In genomic region chr7:151091988-151092387, GRCh38 we compare ENCODE assay signal across 17 cellular contexts. TPM values are rescaled to one million over a fixed set of nuclear protein-coding genes. Genes with fewer than 3 reads are reported as not detected.
DNase-seq lines count a peak whose midpoint lies in the region; ATAC-seq, FAIRE-seq and TF ChIP-seq lines count a peak whose summit lies in the region.
"Had no signal": no experiment of that assay in that cellular context is flagged by ENCODE, and none has a peak within 500 bp of the region (broad histone marks: within the 10 kb centered on the region; RNA-seq: fewer than 3 reads in every experiment).

No MANE protein-coding gene starts in this region.

- no peak overlapping the region for H4K5ac ChIP-seq in H1 (ENCODE audit: insufficient read length, low read depth, low read length)

- ATAC-seq in naive thymus-derived CD8-positive, alpha-beta T cell = no peak
- no peak for ATAC-seq in GM18511 (IDR thresholded peaks at IDR 0.05; ENCODE audit: unreplicated experiment)

- H3K9me3 ChIP-seq in adipocyte (ENCODE audit: control insufficient read depth, low read length) (no peaks in the 10 kb centered on the region), H1 (ENCODE audit: insufficient read depth in 2 of 2, low read depth in 1 of 2, low read length in 1 of 2) (no peaks in the 10 kb centered on the region), mammary epithelial cell (replicated peaks; ENCODE audit: insufficient read depth, low read length) (no peaks in the 10 kb centered on the region)

- H4K20me1 ChIP-seq in H1 (replicated peaks in 1 of 2; ENCODE audit: control insufficient read depth in 1 of 2, insufficient read depth in 2 of 2, low read length in 2 of 2) (peaks cover 48 to 65% of the 10 kb centered on the region in 2 experiments), mammary epithelial cell (ENCODE audit: insufficient read depth, low read length) (no peaks in the 10 kb centered on the region)

- H2AFZ ChIP-seq in H1 (ENCODE audit: low read length) (no peak overlapping the region), mammary epithelial cell (ENCODE audit: low read depth, low read length) (no peak overlapping the region)

- H3K56ac ChIP-seq in H1 (replicated peaks; ENCODE audit: insufficient read length, low read depth, low read length) = no peak overlapping the region

- peaks cover 4% of the 10 kb centered on the region for H3K27me3 Mint-ChIP-seq in nephron progenitor cell (ENCODE audit: low read depth, poor library complexity)
- peaks cover 0 to 20% (median 4%) of the 10 kb centered on the region in 5 donors for H3K27me3 Mint-ChIP-seq in naive thymus-derived CD8-positive, alpha-beta T cell
- H3K27me3 Mint-ChIP-seq: IgD-negative memory B cell had no signal

- DNase-seq in adipocyte (ENCODE audit: low read depth) = no peak
- DNase-seq in H1 (ENCODE audit: low read depth in 1 of 2, low spot score in 2 of 2) = no peak
- no peak for DNase-seq in nephron progenitor cell
- no peak for DNase-seq in GM13977 (ENCODE audit: low spot score)
- no peak for DNase-seq in naive thymus-derived CD8-positive, alpha-beta T cell
- DNase-seq in mammary epithelial cell = no peak
- DNase-seq: C1 segment of cervical spinal cord; Calu3; CD4-positive, alpha-beta T cell; DMS 273 treated with DMSO at 0.1 percent for 48 hours; HCEC 1CT; HFFc6 had no signal

- no peaks in the 10 kb centered on the region for H3K9me3 Mint-ChIP-seq in nephron progenitor cell
- no peaks in the 10 kb centered on the region for H3K9me3 Mint-ChIP-seq in naive thymus-derived CD8-positive, alpha-beta T cell
- H3K9me3 Mint-ChIP-seq: CD4-positive, alpha-beta T cell; HFFc6; IgD-negative memory B cell had no signal

- H2BK15ac ChIP-seq in H1 (ENCODE audit: low read length) = no peak overlapping the region

- intact Hi-C loops in mammary epithelial cell (cut with micrococcal nuclease) = no loop called here

- no peak overlapping the region for H3K18ac ChIP-seq in H1 (ENCODE audit: extremely low read depth, low read length)

- H3K36me3 ChIP-seq in adipocyte (ENCODE audit: control insufficient read depth, insufficient read depth, low read length, severe bottlenecking) (no peaks in the 10 kb centered on the region), H1 (ENCODE audit: control insufficient read depth in 2 of 4, insufficient read depth in 4 of 4, low read length in 3 of 4) (no peaks in the 10 kb centered on the region), mammary epithelial cell (ENCODE audit: insufficient read depth, low read length) (no peaks in the 10 kb centered on the region)

- CTCF ChIA-PET in H1 (lab: Charles Lee; ENCODE audit: partially characterized antibody) = interaction anchor here (0.6 to 15.1 kb wide), 14 partner anchors 15 to 183 kb away, joined by 3 to 448 read pairs (median 4); no protein-coding TSS in a partner anchor
- CTCF ChIA-PET in mammary epithelial cell (lab: Charles Lee; ENCODE audit: low non-redundant PET) = no interaction called here

- no peak for FAIRE-seq in H1 (lab: Jason Lieb, UNC)
- FAIRE-seq: GM18507, GM19239 had no signal

- no peak overlapping the region for H3K14ac ChIP-seq in H1 (ENCODE audit: insufficient read length)

- no peak overlapping the region for H4K8ac ChIP-seq in H1 (ENCODE audit: extremely low read depth, insufficient read depth, low read length)

- H3K27me3 ChIP-seq in adipocyte (replicated peaks; ENCODE audit: control insufficient read depth, insufficient read depth, low read length) = no peaks in the 10 kb centered on the region
- H3K27me3 ChIP-seq in H1 (replicated peaks in 1 of 4; ENCODE audit: control insufficient read depth in 3 of 4, extremely low read depth in 1 of 4, insufficient read depth in 3 of 4, low read length in 3 of 4) = peaks cover 0 to 20% (median 8%) of the 10 kb centered on the region in 4 experiments; a peak in 6 of 7 replicates
- no peaks in the 10 kb centered on the region for H3K27me3 ChIP-seq in mammary epithelial cell (ENCODE audit: insufficient read depth, low read length)

- WGBS in H1 (ENCODE audit: extremely low coverage in 1 of 2, insufficient coverage in 1 of 2, insufficient read length in 1 of 2, insufficient replicate concordance in 2 of 2, low coverage in 1 of 2, low lambda C conversion rate in 2 of 2, missing lambda C conversion rate in 1 of 2), 2 experiments = 94% methylated on average over 14 of the region's 14 CpGs; no CpG with 5 or more reads in 1 of the 2 experiments
- WGBS in mammary epithelial cell (ENCODE audit: low coverage, missing lambda C conversion rate) = 96% methylated on average over 12 of the region's 14 CpGs

- BruUV-seq in mammary epithelial cell (replicated peaks; lab: Mats Ljungman, UMichigan) = no TSS peak

- TF ChIP-seq CTCF in 22Rv1 (IDR thresholded peaks at IDR 0.05) (no peak), H1 (IDR thresholded peaks at IDR 0.05; ENCODE audit: control extremely low read depth in 1 of 3, insufficient read depth in 1 of 3, low read depth in 1 of 3, low read length in 3 of 3) (no peak), nephron progenitor cell (IDR thresholded peaks at IDR 0.05) (no peak), GM13977 (IDR thresholded peaks at IDR 0.05; ENCODE audit: extremely low read depth, insufficient read depth, missing control alignments) (no peak), mammary epithelial cell (conservative IDR thresholded peaks at IDR 0.05 in 1 of 2, IDR thresholded peaks at IDR 0.05 in 1 of 2; ENCODE audit: extremely low read depth in 1 of 2, insufficient read depth in 1 of 2, low read depth in 1 of 2, low read length in 2 of 2) (no peak)

- no peak overlapping the region for H3K4me3 Mint-ChIP-seq in nephron progenitor cell
- no peak overlapping the region for H3K4me3 Mint-ChIP-seq in naive thymus-derived CD8-positive, alpha-beta T cell
- H3K4me3 Mint-ChIP-seq: CD4-positive, alpha-beta T cell; HFFc6 had no signal

- H3K79me1 ChIP-seq in H1 (ENCODE audit: low read depth, low read length) = peaks cover 18% of the 10 kb centered on the region; the same call in 1 of the 2 replicates

- no peak for TF ChIP-seq RAD21 in H1 (IDR thresholded peaks at IDR 0.05 in 1 of 2, conservative IDR thresholded peaks at IDR 0.05 in 1 of 2; ENCODE audit: low read depth in 2 of 2, low read length in 2 of 2)

- peak overlapping the region; percentile 1; the same call in 1 of the 2 replicates for H3K27ac ChIP-seq in 22Rv1
- H3K27ac ChIP-seq in H1 (ENCODE audit: low read depth, low read length) = no peak overlapping the region
- H3K27ac ChIP-seq in mammary epithelial cell (ENCODE audit: insufficient read depth, low read depth, low read length) = no peak overlapping the region

- no peak for TF ChIP-seq EP300 in H1 (IDR thresholded peaks at IDR 0.05; ENCODE audit: borderline replicate concordance in 1 of 2, low read depth in 2 of 2, low read length in 2 of 2)

- H3K4me1 ChIP-seq in adipocyte (ENCODE audit: control insufficient read depth, insufficient read depth, low read length) (peaks cover 71% of the 10 kb centered on the region), H1 (replicated peaks in 1 of 4; ENCODE audit: control insufficient read depth in 3 of 4, insufficient read depth in 4 of 4, low read length in 3 of 4) (peaks cover 3 to 30% (median 20%) of the 10 kb centered on the region in 4 experiments), mammary epithelial cell (ENCODE audit: insufficient read depth, low read length) (peaks cover 27% of the 10 kb centered on the region)

- TF ChIP-seq POLR2A in H1 (IDR thresholded peaks at IDR 0.05; ENCODE audit: control extremely low read depth in 1 of 2, low read depth in 2 of 2, low read length in 2 of 2) = no peak

- no peaks in the 10 kb centered on the region for H3K36me3 Mint-ChIP-seq in nephron progenitor cell (ENCODE audit: low read depth)
- H3K36me3 Mint-ChIP-seq in naive thymus-derived CD8-positive, alpha-beta T cell = peaks cover 0 to 11% (median 0%) of the 10 kb centered on the region in 3 donors
- H3K36me3 Mint-ChIP-seq: IgD-negative memory B cell had no signal

- no peak overlapping the region for H3K23ac ChIP-seq in H1 (ENCODE audit: insufficient read length)

- in situ Hi-C loops in GM13977 (cut with MboI; ENCODE audit: low pct_unique_long_range_greater_than_20kb, low sequenced_read_pairs, unreplicated experiment) = no loop called here
- in situ Hi-C loops in mammary epithelial cell (cut with MboI; ENCODE audit: low sequenced_read_pairs in 2 of 2) = no loop called here

- POLR2A ChIA-PET in H1 (lab: Charles Lee; ENCODE audit: partially characterized antibody) = no interaction called here
- POLR2A ChIA-PET in naive thymus-derived CD8-positive, alpha-beta T cell (lab: Charles Lee) = interaction anchor here (0.6 to 1.2 kb wide), 2 partner anchors 73 to 331 kb away, joined by 3 read pairs; no protein-coding TSS in a partner anchor

- no peak overlapping the region for H3K4ac ChIP-seq in H1 (replicated peaks; ENCODE audit: insufficient read length, low read depth, low read length)

- H3K4me3 ChIP-seq in adipocyte (ENCODE audit: low read length) (no peak overlapping the region), H1 (ENCODE audit: extremely low read depth in 1 of 4, insufficient read depth in 2 of 4, low read depth in 3 of 4, low read length in 4 of 4) (no peak overlapping the region), mammary epithelial cell (replicated peaks in 1 of 3; ENCODE audit: insufficient read depth in 1 of 3, low read depth in 2 of 3, low read length in 3 of 3) (no peak overlapping the region)

- H2BK20ac ChIP-seq in H1 (ENCODE audit: low read length) = no peak overlapping the region

- H3K4me2 ChIP-seq in H1 (ENCODE audit: insufficient read depth in 1 of 2, low read depth in 2 of 2, low read length in 2 of 2) (no peak overlapping the region), mammary epithelial cell (ENCODE audit: insufficient read depth, low read depth, low read length) (no peak overlapping the region)

- no peak overlapping the region for H2BK12ac ChIP-seq in H1 (ENCODE audit: low read depth, low read length)

- peaks cover 9% of the 10 kb centered on the region; the same call in 1 of the 2 replicates for H3K23me2 ChIP-seq in H1 (ENCODE audit: low read depth, low read length)

- peaks cover 11 to 82% of the 10 kb centered on the region in 2 experiments; a peak in 3 of 4 replicates for H3K79me2 ChIP-seq in H1 (ENCODE audit: control insufficient read depth in 1 of 2, insufficient read depth in 2 of 2, low read length in 2 of 2)
- peaks cover 96% of the 10 kb centered on the region for H3K79me2 ChIP-seq in mammary epithelial cell (ENCODE audit: insufficient read depth, low read length)

- H3K4me1 Mint-ChIP-seq in nephron progenitor cell = peaks cover 42% of the 10 kb centered on the region
- H3K4me1 Mint-ChIP-seq in naive thymus-derived CD8-positive, alpha-beta T cell = peaks cover 12 to 19% (median 15%) of the 10 kb centered on the region in 4 donors

- no peak overlapping the region for H4K91ac ChIP-seq in H1 (replicated peaks; ENCODE audit: insufficient read length, low read length)

- 0 out of 2 replicates have a peak overlapping the region, but pooled peaks have one; percentile 8 for H2BK5ac ChIP-seq in H1 (ENCODE audit: low read depth, low read length)

- dilution Hi-C loops in mammary epithelial cell (cut with HindIII; ENCODE audit: low sequenced_read_pairs) = no loop called here

- no peak overlapping the region for H2BK120ac ChIP-seq in H1 (replicated peaks; ENCODE audit: low read depth, low read length)

- H3K27ac Mint-ChIP-seq in nephron progenitor cell = peak overlapping the region; percentile 68
- no peak overlapping the region for H3K27ac Mint-ChIP-seq in naive thymus-derived CD8-positive, alpha-beta T cell
- H3K27ac Mint-ChIP-seq: CD4-positive, alpha-beta T cell had no signal

- H3K9ac ChIP-seq in adipocyte (ENCODE audit: low read length) = peak overlapping the region; percentile 17
- no peak overlapping the region for H3K9ac ChIP-seq in H1 (replicated peaks in 1 of 4; ENCODE audit: extremely low read depth in 1 of 4, low read depth in 3 of 4, low read length in 3 of 4)
- H3K9ac ChIP-seq in mammary epithelial cell (ENCODE audit: insufficient read depth, low read length) = no peak overlapping the region

- no peak overlapping the region for H2AK5ac ChIP-seq in H1 (ENCODE audit: low read depth, low read length)

RNA-seq across cellular contexts. Expression of gene AGAP3, which starts 5.7 kb away (rescaled TPM):
- 66.4 and 68.1 TPM in 2 replicates for total RNA-seq in H1 (2021; fragmentation: NEBNext Ultra II Directional; extraction: Animal tissue kit (Norgen Biotek cat#: 25700))
- polyA plus RNA-seq in H1 (2011; rRNA removed) (120 and 194 TPM in 2 replicates), mammary epithelial cell (91.6 TPM)
- polyA plus RNA-seq in H1 (2011; cell fraction: cytosol; rRNA removed) = 90.4 TPM
- polyA plus RNA-seq in H1 (2011; cell fraction: nucleus; rRNA removed) = 258 TPM
- 70.1 to 77.1 TPM (median 74.6 TPM) in 4 replicates for polyA plus RNA-seq in H1 (2012, experiment 1 of 2)
- polyA plus RNA-seq in H1 (2012, experiment 2 of 2) = 48.0 TPM
- 33.4 TPM for polyA plus RNA-seq in H1 (2013, experiment 1 of 2)
- 33.2 TPM for polyA plus RNA-seq in H1 (2013, experiment 2 of 2)
- polyA minus RNA-seq in H1 (2011; rRNA and poly(A)+ RNA removed) = 27.8 and 33.8 TPM in 2 replicates
- polyA minus RNA-seq in H1 (2011; cell fraction: cytosol; rRNA and poly(A)+ RNA removed) = 47.5 TPM
- 71.5 TPM for polyA minus RNA-seq in H1 (2011; cell fraction: nucleus; rRNA and poly(A)+ RNA removed)
- 10 to 100 TPM; 35.2 to 36.9 TPM for total RNA-seq in naive thymus-derived CD8-positive, alpha-beta T cell
- 1 to 10 TPM; 1.1 to 6.0 (median 3.7) TPM for polyA plus RNA-seq in naive thymus-derived CD8-positive, alpha-beta T cell
- total RNA-seq in mammary epithelial cell = 100 to 1,000 TPM; 118 to 163 TPM
- polyA minus RNA-seq in mammary epithelial cell = 114 TPM

RNA-seq across cellular contexts. Expression of gene TMUB1, which starts 8.7 kb away (rescaled TPM):
- total RNA-seq in H1 (2021; fragmentation: NEBNext Ultra II Directional; extraction: Animal tissue kit (Norgen Biotek cat#: 25700)) = 41.4 and 48.7 TPM in 2 replicates
- polyA plus RNA-seq in H1 (2011; rRNA removed) = 56.2 and 85.7 TPM in 2 replicates
- 38.5 TPM for polyA plus RNA-seq in H1 (2011; cell fraction: cytosol; rRNA removed)
- polyA plus RNA-seq in H1 (2011; cell fraction: nucleus; rRNA removed) = 77.0 TPM
- polyA plus RNA-seq in H1 (2012, experiment 1 of 2) = 23.7 to 47.4 TPM (median 42.5 TPM) in 4 replicates
- 45.8 TPM for polyA plus RNA-seq in H1 (2012, experiment 2 of 2)
- polyA plus RNA-seq in H1 (2013, experiment 1 of 2) = 69.9 TPM
- polyA plus RNA-seq in H1 (2013, experiment 2 of 2) = 77.4 TPM
- 6.5 and 7.1 TPM in 2 replicates for polyA minus RNA-seq in H1 (2011; rRNA and poly(A)+ RNA removed)
- polyA minus RNA-seq in H1 (2011; cell fraction: cytosol; rRNA and poly(A)+ RNA removed) = 18.8 TPM
- polyA minus RNA-seq in H1 (2011; cell fraction: nucleus; rRNA and poly(A)+ RNA removed) = 14.7 TPM
- total RNA-seq in naive thymus-derived CD8-positive, alpha-beta T cell = 10 to 100 TPM; 41.8 to 45.6 TPM
- polyA plus RNA-seq in naive thymus-derived CD8-positive, alpha-beta T cell = 10 to 100 TPM; 42.9 to 70.6 (median 49.1) TPM
- total RNA-seq in mammary epithelial cell = 10 to 100 TPM; 16.8 to 38.1 TPM
- polyA plus RNA-seq in mammary epithelial cell = 28.4 TPM
- 14.4 TPM for polyA minus RNA-seq in mammary epithelial cell

RNA-seq across cellular contexts. Expression of gene FASTK, which starts 11.4 kb away (rescaled TPM):
- total RNA-seq in H1 (2021; fragmentation: NEBNext Ultra II Directional; extraction: Animal tissue kit (Norgen Biotek cat#: 25700)) = 39.4 and 43.8 TPM in 2 replicates
- 84.0 and 116 TPM in 2 replicates for polyA plus RNA-seq in H1 (2011; rRNA removed)
- polyA plus RNA-seq in H1 (2011; cell fraction: cytosol; rRNA removed) = 87.9 TPM
- 383 TPM for polyA plus RNA-seq in H1 (2011; cell fraction: nucleus; rRNA removed)
- 34.8 to 66.7 TPM (median 56.9 TPM) in 4 replicates for polyA plus RNA-seq in H1 (2012, experiment 1 of 2)
- 59.3 TPM for polyA plus RNA-seq in H1 (2012, experiment 2 of 2)
- 53.6 TPM for polyA plus RNA-seq in H1 (2013, experiment 1 of 2)
- polyA plus RNA-seq in H1 (2013, experiment 2 of 2) = 45.8 TPM
- 28.6 and 30.4 TPM in 2 replicates for polyA minus RNA-seq in H1 (2011; rRNA and poly(A)+ RNA removed)
- polyA minus RNA-seq in H1 (2011; cell fraction: cytosol; rRNA and poly(A)+ RNA removed) = 25.5 TPM
- 71.3 TPM for polyA minus RNA-seq in H1 (2011; cell fraction: nucleus; rRNA and poly(A)+ RNA removed)
- total RNA-seq in naive thymus-derived CD8-positive, alpha-beta T cell = 100 to 1,000 TPM; 145 TPM
- polyA plus RNA-seq in naive thymus-derived CD8-positive, alpha-beta T cell = 10 to 100 TPM; 38.8 to 63.6 (median 44.2) TPM
- total RNA-seq in mammary epithelial cell = 10 to 100 TPM; 49.7 to 68.8 TPM
- 52.4 TPM for polyA plus RNA-seq in mammary epithelial cell
- polyA minus RNA-seq in mammary epithelial cell = 51.5 TPM

RNA-seq across cellular contexts. Expression of gene SLC4A2, which starts 32.6 kb away (rescaled TPM):
- 147 and 148 TPM in 2 replicates for total RNA-seq in H1 (2021; fragmentation: NEBNext Ultra II Directional; extraction: Animal tissue kit (Norgen Biotek cat#: 25700))
- 72.6 and 105 TPM in 2 replicates for polyA plus RNA-seq in H1 (2011; rRNA removed)
- 64.0 TPM for polyA plus RNA-seq in H1 (2011; cell fraction: cytosol; rRNA removed)
- 293 TPM for polyA plus RNA-seq in H1 (2011; cell fraction: nucleus; rRNA removed)
- polyA plus RNA-seq in H1 (2012, experiment 1 of 2) = 60.3 to 144 TPM (median 135 TPM) in 4 replicates
- 178 TPM for polyA plus RNA-seq in H1 (2012, experiment 2 of 2)
- polyA plus RNA-seq in H1 (2013, experiment 1 of 2) = 120 TPM
- polyA plus RNA-seq in H1 (2013, experiment 2 of 2) = 123 TPM
- polyA minus RNA-seq in H1 (2011; rRNA and poly(A)+ RNA removed) = 42.9 and 53.5 TPM in 2 replicates
- 63.4 TPM for polyA minus RNA-seq in H1 (2011; cell fraction: cytosol; rRNA and poly(A)+ RNA removed)
- 68.4 TPM for polyA minus RNA-seq in H1 (2011; cell fraction: nucleus; rRNA and poly(A)+ RNA removed)
- 10 to 100 TPM; 52.5 to 60.6 TPM for total RNA-seq in naive thymus-derived CD8-positive, alpha-beta T cell
- polyA plus RNA-seq in naive thymus-derived CD8-positive, alpha-beta T cell = 10 to 100 TPM; 10.1 to 18.0 (median 14.8) TPM
- 100 to 1,000 TPM in 1 of 2 donors, 10 to 100 TPM in 1; 46.5 to 138 TPM for total RNA-seq in mammary epithelial cell
- 57.9 TPM for polyA plus RNA-seq in mammary epithelial cell
- polyA minus RNA-seq in mammary epithelial cell = 150 TPM

RNA-seq across cellular contexts. Expression of gene CDK5, which starts 34.3 kb away (rescaled TPM):
- 22.7 and 22.8 TPM in 2 replicates for total RNA-seq in H1 (2021; fragmentation: NEBNext Ultra II Directional; extraction: Animal tissue kit (Norgen Biotek cat#: 25700))
- polyA plus RNA-seq in H1 (2011; rRNA removed) (37.2 and 47.8 TPM in 2 replicates), mammary epithelial cell (26.1 TPM)
- polyA plus RNA-seq in H1 (2011; cell fraction: cytosol; rRNA removed) = 30.4 TPM
- polyA plus RNA-seq in H1 (2011; cell fraction: nucleus; rRNA removed) = 29.0 TPM
- polyA plus RNA-seq in H1 (2012, experiment 1 of 2) = 23.4 to 31.3 TPM (median 27.8 TPM) in 4 replicates
- polyA plus RNA-seq in H1 (2012, experiment 2 of 2) = 24.6 TPM
- 20.9 TPM for polyA plus RNA-seq in H1 (2013, experiment 1 of 2)
- polyA plus RNA-seq in H1 (2013, experiment 2 of 2) = 19.9 TPM
- polyA minus RNA-seq in H1 (2011; rRNA and poly(A)+ RNA removed) = 20.8 and 22.0 TPM in 2 replicates
- 8.8 TPM for polyA minus RNA-seq in H1 (2011; cell fraction: cytosol; rRNA and poly(A)+ RNA removed)
- polyA minus RNA-seq in H1 (2011; cell fraction: nucleus; rRNA and poly(A)+ RNA removed) = 14.2 TPM
- total RNA-seq in naive thymus-derived CD8-positive, alpha-beta T cell = 1 to 10 TPM; 4.1 to 6.0 TPM
- 10 to 100 TPM; 10.7 to 13.2 (median 11.7) TPM for polyA plus RNA-seq in naive thymus-derived CD8-positive, alpha-beta T cell
- total RNA-seq in mammary epithelial cell = 10 to 100 TPM; 12.3 to 18.1 TPM
- polyA minus RNA-seq in mammary epithelial cell = 31.3 TPM
